ENCODE assay signal across 8 cellular contexts in the genomic region with DNA sequence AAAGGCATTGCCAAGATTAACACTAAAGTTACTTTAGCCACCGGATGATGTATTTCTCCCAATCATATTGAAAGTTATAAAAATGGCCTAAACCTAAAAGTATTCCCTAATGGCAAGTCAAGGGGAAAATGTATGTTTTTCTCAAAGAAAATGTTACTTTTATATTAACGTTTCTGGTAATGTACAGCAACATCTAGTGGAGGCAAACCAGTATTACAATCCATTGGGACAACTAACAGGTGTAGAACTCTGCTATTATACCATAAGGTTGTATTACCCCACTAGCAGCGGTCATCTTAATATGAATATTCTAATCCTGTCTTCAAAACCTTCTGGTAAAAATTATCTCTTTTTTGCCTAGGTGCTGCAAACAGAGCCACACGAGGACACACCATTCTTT.
DNase-seq lines count a peak whose midpoint lies in the region; ATAC-seq, FAIRE-seq and TF ChIP-seq lines count a peak whose summit lies in the region.

No MANE protein-coding gene starts in this region.

- FAIRE-seq in GM12878 (lab: Jason Lieb, UNC) = no peak

- H3K27me3 ChIP-seq in BE2C = no peaks in the 10 kb centered on the region
- no peaks in the 10 kb centered on the region for H3K27me3 ChIP-seq in GM12878 (replicated peaks in 1 of 2; ENCODE audit: control insufficient read depth in 2 of 2, insufficient read depth in 2 of 2, low read length in 1 of 2)
- H3K27me3 ChIP-seq in liver (ENCODE audit: control insufficient read depth in 4 of 4, insufficient read depth in 4 of 4, low read length in 3 of 4) = no peaks in the 10 kb centered on the region

- 25% methylated on average over 4 of the region's 4 CpGs for WGBS in GM12878 (ENCODE audit: insufficient coverage, insufficient replicate concordance, low lambda C conversion rate, missing lambda C conversion rate)
- 16% methylated on average over 4 of the region's 4 CpGs for WGBS in liver

- intact Hi-C loops in GM12878 (cut with micrococcal nuclease; ENCODE audit: unreplicated experiment) = no loop called here

- ATAC-seq in GM12878 (no peak), HG03039 (IDR thresholded peaks at IDR 0.05; ENCODE audit: unreplicated experiment) (no peak), HG03196 (IDR thresholded peaks at IDR 0.05; ENCODE audit: unreplicated experiment) (no peak), HG02938 (IDR thresholded peaks at IDR 0.05; ENCODE audit: unreplicated experiment) (no peak)

- POLR2A ChIA-PET in GM12878 (lab: Charles Lee) = no interaction called here

- SMC1A ChIA-PET in GM12878 (lab: Charles Lee; ENCODE audit: uncharacterized antibody, unreplicated experiment) = no interaction called here

- no peaks in the 10 kb centered on the region for H3K79me2 ChIP-seq in GM12878 (ENCODE audit: control insufficient read depth, insufficient read depth, low read length)

- no peak overlapping the region for H3K4me3 ChIP-seq in BE2C (ENCODE audit: low read depth, low read length)
- no peak overlapping the region for H3K4me3 ChIP-seq in Jurkat, Clone E6-1 (ENCODE audit: low read length)
- H3K4me3 ChIP-seq in GM12878 = no peak overlapping the region
- H3K4me3 ChIP-seq in liver (ENCODE audit: low read depth in 1 of 3, low read length in 3 of 3) = no peak overlapping the region

- H3K36me3 ChIP-seq in BE2C (no peaks in the 10 kb centered on the region), GM12878 (ENCODE audit: control insufficient read depth in 2 of 2, insufficient read depth in 2 of 2, low read length in 1 of 2) (no peaks in the 10 kb centered on the region), liver (ENCODE audit: control insufficient read depth in 4 of 4, insufficient read depth in 3 of 4, low read depth in 1 of 4, low read length in 3 of 4) (no peaks in the 10 kb centered on the region)

- H3K9ac ChIP-seq in GM12878 (ENCODE audit: control insufficient read depth, insufficient read depth, low read length) (no peak overlapping the region), liver (ENCODE audit: low read depth in 1 of 2, low read length in 2 of 2) (no peak overlapping the region)

- H3K9me3 ChIP-seq in BE2C (no peaks in the 10 kb centered on the region), GM12878 (replicated peaks; ENCODE audit: control insufficient read depth, insufficient read depth, low read length) (no peaks in the 10 kb centered on the region; the same call in 2 of the 3 replicates), liver (ENCODE audit: control insufficient read depth in 4 of 4, low read length in 3 of 4) (no peaks in the 10 kb centered on the region)

- TF ChIP-seq EP300 in GM12878 (IDR thresholded peaks at IDR 0.05; ENCODE audit: borderline replicate concordance in 1 of 2, control insufficient read depth in 1 of 2, low read depth in 2 of 2, low read length in 2 of 2) = no peak

- BruUV-seq in GM12878 (replicated peaks; lab: Mats Ljungman, UMichigan) = no TSS peak

- no peak overlapping the region for H2AFZ ChIP-seq in GM12878 (ENCODE audit: control insufficient read depth, low read depth, low read length)

- CTCF ChIA-PET in GM12878 (lab: Yijun Ruan, JAX) = no interaction called here

- in situ Hi-C loops in GM12878 (cut with MboI) = no loop called here

- TF ChIP-seq CTCF in BE2C (IDR thresholded peaks at IDR 0.05; ENCODE audit: low read depth, low read length) (peak; percentile 44), GM12878 (IDR thresholded peaks at IDR 0.05 in 2 of 3, conservative IDR thresholded peaks at IDR 0.05 in 1 of 3; ENCODE audit: control insufficient read depth in 2 of 3, extremely low read depth in 1 of 3, insufficient read depth in 1 of 3, low read depth in 3 of 3, low read length in 3 of 3) (peak in 2 of 3 experiments; percentile 11 to 29; a peak in 1 of 6 replicates), liver (IDR thresholded peaks at IDR 0.05; ENCODE audit: low read depth, low read length, missing input control) (peak; percentile 75)

- H3K4me2 ChIP-seq in GM12878 (ENCODE audit: control insufficient read depth, insufficient read depth) = no peak overlapping the region

- no peak for TF ChIP-seq POLR2A in GM12878 (IDR thresholded peaks at IDR 0.05; ENCODE audit: low read depth, low read length)

- RAD21 ChIA-PET in GM12878 (lab: Charles Lee; ENCODE audit: unreplicated experiment) = no interaction called here

- H3K27ac ChIP-seq in GM12878 (ENCODE audit: control insufficient read depth, insufficient read depth) (no peak overlapping the region), liver (ENCODE audit: low read depth in 1 of 2, low read length in 2 of 2) (no peak overlapping the region)

- TF ChIP-seq RAD21 in GM12878 (IDR thresholded peaks at IDR 0.05; ENCODE audit: insufficient read depth, low read depth, low read length) = peak; percentile 36
- TF ChIP-seq RAD21 in liver (IDR thresholded peaks at IDR 0.05) = peak; percentile 86 to 90

- no peaks in the 10 kb centered on the region for H3K4me1 ChIP-seq in BE2C
- H3K4me1 ChIP-seq in GM12878 (ENCODE audit: control insufficient read depth, insufficient read depth, low read length) = no peaks in the 10 kb centered on the region
- H3K4me1 ChIP-seq in liver (ENCODE audit: control insufficient read depth in 4 of 4, insufficient read depth in 4 of 4, low read length in 3 of 4) = no peaks in the 10 kb centered on the region

- DNase-seq in BE2C = no peak
- peak; percentile 64 for DNase-seq in Jurkat, Clone E6-1 (ENCODE audit: low read depth, low spot score)
- DNase-seq in GM12878 (ENCODE audit: low read depth, low spot score) = no peak
- DNase-seq in GDM1 (lab: John Stamatoyannopoulos, UW) = no peak

- H4K20me1 ChIP-seq in GM12878 (ENCODE audit: control insufficient read depth, insufficient read depth) = no peaks in the 10 kb centered on the region

TF ChIP-seq in GM12878, 131 proteins besides CTCF, POLR2A, EP300 and RAD21 (continues in another document):
- TF ChIP-seq, protein P1, sequence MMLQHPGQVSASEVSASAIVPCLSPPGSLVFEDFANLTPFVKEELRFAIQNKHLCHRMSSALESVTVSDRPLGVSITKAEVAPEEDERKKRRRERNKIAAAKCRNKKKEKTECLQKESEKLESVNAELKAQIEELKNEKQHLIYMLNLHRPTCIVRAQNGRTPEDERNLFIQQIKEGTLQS (IDR thresholded peaks at IDR 0.05; ENCODE audit: borderline replicate concordance, extremely low read depth, low read depth, low read length) = no peak
- TF ChIP-seq, protein P2, sequence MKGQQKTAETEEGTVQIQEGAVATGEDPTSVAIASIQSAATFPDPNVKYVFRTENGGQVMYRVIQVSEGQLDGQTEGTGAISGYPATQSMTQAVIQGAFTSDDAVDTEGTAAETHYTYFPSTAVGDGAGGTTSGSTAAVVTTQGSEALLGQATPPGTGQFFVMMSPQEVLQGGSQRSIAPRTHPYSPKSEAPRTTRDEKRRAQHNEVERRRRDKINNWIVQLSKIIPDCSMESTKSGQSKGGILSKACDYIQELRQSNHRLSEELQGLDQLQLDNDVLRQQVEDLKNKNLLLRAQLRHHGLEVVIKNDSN (IDR thresholded peaks at IDR 0.05; ENCODE audit: borderline replicate concordance, extremely low read length, insufficient read depth, low read depth, low read length) = no peak
- TF ChIP-seq, protein P3, sequence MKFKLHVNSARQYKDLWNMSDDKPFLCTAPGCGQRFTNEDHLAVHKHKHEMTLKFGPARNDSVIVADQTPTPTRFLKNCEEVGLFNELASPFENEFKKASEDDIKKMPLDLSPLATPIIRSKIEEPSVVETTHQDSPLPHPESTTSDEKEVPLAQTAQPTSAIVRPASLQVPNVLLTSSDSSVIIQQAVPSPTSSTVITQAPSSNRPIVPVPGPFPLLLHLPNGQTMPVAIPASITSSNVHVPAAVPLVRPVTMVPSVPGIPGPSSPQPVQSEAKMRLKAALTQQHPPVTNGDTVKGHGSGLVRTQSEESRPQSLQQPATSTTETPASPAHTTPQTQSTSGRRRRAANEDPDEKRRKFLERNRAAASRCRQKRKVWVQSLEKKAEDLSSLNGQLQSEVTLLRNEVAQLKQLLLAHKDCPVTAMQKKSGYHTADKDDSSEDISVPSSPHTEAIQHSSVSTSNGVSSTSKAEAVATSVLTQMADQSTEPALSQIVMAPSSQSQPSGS (IDR thresholded peaks at IDR 0.05; ENCODE audit: low read length) = no peak
- TF ChIP-seq NBN (IDR thresholded peaks at IDR 0.05) (no peak), STAT1 (conservative IDR thresholded peaks at IDR 0.05) (no peak), ZZZ3 (IDR thresholded peaks at IDR 0.05; ENCODE audit: control insufficient read depth, insufficient read length, low read depth) (no peak), STAT3 (IDR thresholded peaks at IDR 0.05; ENCODE audit: low read depth, low read length) (no peak)

TF ChIP-seq in liver, 16 proteins besides CTCF, POLR2A, EP300 and RAD21 (continues in another document):
- TF ChIP-seq, protein P4, sequence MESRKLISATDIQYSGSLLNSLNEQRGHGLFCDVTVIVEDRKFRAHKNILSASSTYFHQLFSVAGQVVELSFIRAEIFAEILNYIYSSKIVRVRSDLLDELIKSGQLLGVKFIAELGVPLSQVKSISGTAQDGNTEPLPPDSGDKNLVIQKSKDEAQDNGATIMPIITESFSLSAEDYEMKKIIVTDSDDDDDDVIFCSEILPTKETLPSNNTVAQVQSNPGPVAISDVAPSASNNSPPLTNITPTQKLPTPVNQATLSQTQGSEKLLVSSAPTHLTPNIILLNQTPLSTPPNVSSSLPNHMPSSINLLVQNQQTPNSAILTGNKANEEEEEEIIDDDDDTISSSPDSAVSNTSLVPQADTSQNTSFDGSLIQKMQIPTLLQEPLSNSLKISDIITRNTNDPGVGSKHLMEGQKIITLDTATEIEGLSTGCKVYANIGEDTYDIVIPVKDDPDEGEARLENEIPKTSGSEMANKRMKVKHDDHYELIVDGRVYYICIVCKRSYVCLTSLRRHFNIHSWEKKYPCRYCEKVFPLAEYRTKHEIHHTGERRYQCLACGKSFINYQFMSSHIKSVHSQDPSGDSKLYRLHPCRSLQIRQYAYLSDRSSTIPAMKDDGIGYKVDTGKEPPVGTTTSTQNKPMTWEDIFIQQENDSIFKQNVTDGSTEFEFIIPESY (IDR thresholded peaks at IDR 0.05) = no peak
- no peak for TF ChIP-seq SP1 (IDR thresholded peaks at IDR 0.05)
- TF ChIP-seq HNF4G (IDR thresholded peaks at IDR 0.05) = no peak
- no peak for TF ChIP-seq FOXA1 (IDR thresholded peaks at IDR 0.05)
- no peak for TF ChIP-seq TAF1 (conservative IDR thresholded peaks at IDR 0.05)
- TF ChIP-seq RXRA (IDR thresholded peaks at IDR 0.05) = no peak
- no peak for TF ChIP-seq HNF4A (conservative IDR thresholded peaks at IDR 0.05)
- TF ChIP-seq GABPA (IDR thresholded peaks at IDR 0.05 in 1 of 2, conservative IDR thresholded peaks at IDR 0.05 in 1 of 2) = no peak
- no peak for TF ChIP-seq FOXA2 (IDR thresholded peaks at IDR 0.05)
- TF ChIP-seq NR2F2 (IDR thresholded peaks at IDR 0.05) = no peak

Comparison
In these comparisons a context has a peak if more than half of its experiments do, and no peak if none do; other contexts are left out.
1. CTCF ChIP-seq: peak in every context shown above with its lines; median percentile 75 in liver; 44 in BE2C; 20 in GM12878.